In genomic region chr5:76422175-76422574, GRCh38 we compare ENCODE assay signal across 28 cellular contexts. TPM values are rescaled to one million over a fixed set of nuclear protein-coding genes. Genes with fewer than 3 reads are reported as not detected.
DNase-seq lines count a peak whose midpoint lies in the region; ATAC-seq lines count a peak whose summit lies in the region.
"Had no signal": no experiment of that assay in that cellular context is flagged by ENCODE, and none has a peak within 500 bp of the region (broad histone marks: within the 10 kb centered on the region; RNA-seq: fewer than 3 reads in every experiment).

No MANE protein-coding gene starts in this region.

- no peak overlapping the region for H3K4me3 Mint-ChIP-seq in CD4-positive, alpha-beta memory T cell
- no peak overlapping the region for H3K4me3 Mint-ChIP-seq in naive thymus-derived CD8-positive, alpha-beta T cell
- H3K4me3 Mint-ChIP-seq: activated naive CD4-positive, alpha-beta T cell treated with anti-CD3 and anti-CD28 coated beads, Interleukin-2, amount 50 U/mL, for 24 hours; stimulated activated naive CD8-positive, alpha-beta T cell treated with anti-CD3 and anti-CD28 coated beads, Interleukin-15, amount 100 ng/mL, for 72 hours had no signal

- H3K27me3 Mint-ChIP-seq in CD4-positive, alpha-beta memory T cell = no peaks in the 10 kb centered on the region
- H3K27me3 Mint-ChIP-seq in naive thymus-derived CD8-positive, alpha-beta T cell = no peaks in the 10 kb centered on the region
- H3K27me3 Mint-ChIP-seq: activated naive CD4-positive, alpha-beta T cell treated with anti-CD3 and anti-CD28 coated beads, Interleukin-2, amount 50 U/mL, for 24 hours; stimulated activated naive CD8-positive, alpha-beta T cell treated with anti-CD3 and anti-CD28 coated beads, Interleukin-15, amount 100 ng/mL, for 72 hours had no signal

- intact Hi-C loops in CD4-positive, alpha-beta memory T cell (cut with micrococcal nuclease) = loop anchor here (5.0 kb wide), 1 partner anchor 45 kb away; no protein-coding TSS in a partner anchor

- POLR2A ChIA-PET in CD4-positive, alpha-beta memory T cell (lab: Charles Lee; ENCODE audit: partially characterized antibody) = interaction anchor here (1.1 to 1.3 kb wide), 2 partner anchors 19 to 20 kb away, joined by 3 to 4 read pairs; partner anchors contain the start of gene IQGAP2
- POLR2A ChIA-PET in naive thymus-derived CD8-positive, alpha-beta T cell (lab: Charles Lee) = no interaction called here

- H3K4me1 ChIP-seq in CD4-positive, alpha-beta memory T cell (ENCODE audit: insufficient read depth, low read length) = peaks cover 66% of the 10 kb centered on the region
- H3K4me1 ChIP-seq: psoas muscle, tibial artery had no signal

- DNase-seq in CD4-positive, alpha-beta memory T cell = no peak
- DNase-seq in amniotic epithelial cell (ENCODE audit: low read depth) (peak; percentile 19), left kidney (ENCODE audit: low read depth, low spot score) (peak; percentile 19), renal cortical epithelial cell (ENCODE audit: low read depth) (peak; percentile 16), DMS 273 (lab: John Stamatoyannopoulos, UW; ENCODE audit: unreplicated experiment) (no peak), substantia nigra (lab: John Stamatoyannopoulos, UW) (no peak)
- no peak for DNase-seq in naive thymus-derived CD8-positive, alpha-beta T cell
- DNase-seq: activated CD4-positive, alpha-beta T cell treated with anti-CD3 and anti-CD28 coated beads, Interleukin-2, amount 50 U/mL, for 4 hours; activated CD4-positive, CD25-positive, alpha-beta regulatory T cell; activated CD8-positive, alpha-beta memory T cell treated with anti-CD3 and anti-CD28 coated beads, Interleukin-2, amount 50 U/mL, for 48 hours; Caco-2; DMS79 treated with DMSO at 0.1 percent for 48 hours; dorsolateral prefrontal cortex; GF-D8; KBM-7; MG63; NCI-H1417 treated with DMSO at 0.1 percent for 48 hours; NCI-H2081 treated with DMSO at 0.1 percent for 48 hours; NCI-H774; psoas muscle; stimulated activated CD4-positive, alpha-beta T cell treated with anti-CD3 and anti-CD28 coated beads, Interleukin-1b, Interleukin-23, amount 100 ng/mL, for 48 hours; stimulated activated CD8-positive, alpha-beta memory T cell treated with anti-CD3 and anti-CD28 coated beads, Interleukin-4, amount 100 ng/mL, for 48 hours; stimulated activated naive CD8-positive, alpha-beta T cell treated with anti-CD3 and anti-CD28 coated beads, Interleukin-15, amount 100 ng/mL, for 72 hours; tibial artery had no signal

- no peak for ATAC-seq in GM18858 (IDR thresholded peaks at IDR 0.05; ENCODE audit: unreplicated experiment)
- ATAC-seq in naive thymus-derived CD8-positive, alpha-beta T cell = no peak
- ATAC-seq: psoas muscle; stimulated activated naive CD8-positive, alpha-beta T cell treated with anti-CD3 and anti-CD28 coated beads, Interleukin-15, amount 100 ng/mL, for 72 hours had no signal

- no peaks in the 10 kb centered on the region for H3K27me3 ChIP-seq in CD4-positive, alpha-beta memory T cell (ENCODE audit: insufficient read depth, low read length)
- H3K27me3 ChIP-seq: cardiac muscle cell, MG63, tibial artery had no signal

- no peaks in the 10 kb centered on the region for H3K36me3 ChIP-seq in CD4-positive, alpha-beta memory T cell (ENCODE audit: insufficient read depth, low read length)
- H3K36me3 ChIP-seq: cardiac muscle cell, MG63, tibial artery had no signal

- CTCF ChIA-PET in CD4-positive, alpha-beta memory T cell (lab: Charles Lee; ENCODE audit: partially characterized antibody) = interaction anchor here (0.8 to 1.1 kb wide), 2 partner anchors 15 kb away, joined by 3 to 5 read pairs; no protein-coding TSS in a partner anchor

- H3K9me3 ChIP-seq in CD4-positive, alpha-beta memory T cell (ENCODE audit: control insufficient read depth in 1 of 2, low read length in 2 of 2) = no peaks in the 10 kb centered on the region
- H3K9me3 ChIP-seq: Caco-2, MG63, psoas muscle, tibial artery had no signal

- H3K27ac Mint-ChIP-seq in CD4-positive, alpha-beta memory T cell = peak overlapping the region in 5 of 7 donors; percentile 5 to 83 (median 32)
- H3K27ac Mint-ChIP-seq in naive thymus-derived CD8-positive, alpha-beta T cell = peak overlapping the region in 4 of 10 donors; percentile 22 to 70 (median 45)
- H3K27ac Mint-ChIP-seq: activated naive CD4-positive, alpha-beta T cell treated with anti-CD3 and anti-CD28 coated beads, Interleukin-2, amount 50 U/mL, for 24 hours; activated T-helper 2 cell treated with anti-CD3 and anti-CD28 coated beads, Interferon-gamma antibody, Interleukin-2, Interleukin-4, amounts not matched to agents 10 μg/mL and 5 μg/mL and 100 μg/mL, durations not matched to agents 14 hours and 24 hours and 36 hours; stimulated activated naive CD8-positive, alpha-beta T cell treated with anti-CD3 and anti-CD28 coated beads, Interleukin-15, amount 100 ng/mL, for 72 hours had no signal

- peaks cover 51 to 85% (median 66%) of the 10 kb centered on the region in 4 donors for H3K4me1 Mint-ChIP-seq in CD4-positive, alpha-beta memory T cell
- H3K4me1 Mint-ChIP-seq in naive thymus-derived CD8-positive, alpha-beta T cell = peaks cover 27 to 75% (median 64%) of the 10 kb centered on the region in 4 donors

- H3K36me3 Mint-ChIP-seq in CD4-positive, alpha-beta memory T cell = peaks cover 14 to 30% of the 10 kb centered on the region in 2 donors
- H3K36me3 Mint-ChIP-seq in naive thymus-derived CD8-positive, alpha-beta T cell = peaks cover 0 to 23% (median 0%) of the 10 kb centered on the region in 3 donors

- H3K27ac ChIP-seq in CD4-positive, alpha-beta memory T cell (ENCODE audit: low read depth, low read length) = no peak overlapping the region
- no peak overlapping the region for H3K27ac ChIP-seq in substantia nigra (ENCODE audit: low read depth, low read length, poor library complexity, severe bottlenecking)
- H3K27ac ChIP-seq: cardiac muscle cell, dorsolateral prefrontal cortex, psoas muscle, tibial artery had no signal

- H3K9me3 Mint-ChIP-seq in CD4-positive, alpha-beta memory T cell = no peaks in the 10 kb centered on the region
- H3K9me3 Mint-ChIP-seq in naive thymus-derived CD8-positive, alpha-beta T cell = no peaks in the 10 kb centered on the region
- H3K9me3 Mint-ChIP-seq: activated naive CD4-positive, alpha-beta T cell treated with anti-CD3 and anti-CD28 coated beads, Interleukin-2, amount 50 U/mL, for 24 hours; activated T-helper 2 cell treated with anti-CD3 and anti-CD28 coated beads, Interferon-gamma antibody, Interleukin-2, Interleukin-4, amounts not matched to agents 10 μg/mL and 5 μg/mL and 100 μg/mL, durations not matched to agents 14 hours and 24 hours and 36 hours; stimulated activated naive CD8-positive, alpha-beta T cell treated with anti-CD3 and anti-CD28 coated beads, Interleukin-15, amount 100 ng/mL, for 72 hours had no signal

- no peak overlapping the region for H3K4me3 ChIP-seq in CD4-positive, alpha-beta memory T cell (ENCODE audit: low read length in 2 of 2)
- H3K4me3 ChIP-seq: cardiac muscle cell, dorsolateral prefrontal cortex, MG63, psoas muscle, tibial artery had no signal

RNA-seq across cellular contexts. Expression of gene IQGAP2, which starts 19.1 kb away (rescaled TPM):
- 100 to 1,000 TPM; 125 to 126 TPM for total RNA-seq in CD4-positive, alpha-beta memory T cell
- 10 to 100 TPM; 24.7 to 72.5 TPM for polyA plus RNA-seq in CD4-positive, alpha-beta memory T cell
- total RNA-seq in renal cortical epithelial cell = under 0.01 and 0.30 TPM in 2 replicates
- 10 to 100 TPM; 66.7 to 74.0 TPM for total RNA-seq in naive thymus-derived CD8-positive, alpha-beta T cell
- polyA plus RNA-seq in naive thymus-derived CD8-positive, alpha-beta T cell = 10 to 100 TPM; 16.2 to 22.0 (median 19.5) TPM

Comparison
In these comparisons a context has a peak if more than half of its experiments do, and no peak if none do; other contexts are left out.
1. DNase-seq: peak in amniotic epithelial cell (single experiment), left kidney (single experiment) and renal cortical epithelial cell (single experiment); none in CD4-positive, alpha-beta memory T cell (0 of 5), DMS 273 (single experiment), substantia nigra (0 of 49) and naive thymus-derived CD8-positive, alpha-beta T cell (0 of 10).
2. RNA of gene IQGAP2, which starts 19.1 kb away (total RNA-seq): 125 to 126 TPM in CD4-positive, alpha-beta memory T cell and 66.7 to 74.0 TPM in naive thymus-derived CD8-positive, alpha-beta T cell; under 0.01 to 0.30 TPM in renal cortical epithelial cell; every median in the first group is over 10 times any median in the second.